Comparison of ENCODE assay signal across 7 cellular contexts in the genomic region with DNA sequence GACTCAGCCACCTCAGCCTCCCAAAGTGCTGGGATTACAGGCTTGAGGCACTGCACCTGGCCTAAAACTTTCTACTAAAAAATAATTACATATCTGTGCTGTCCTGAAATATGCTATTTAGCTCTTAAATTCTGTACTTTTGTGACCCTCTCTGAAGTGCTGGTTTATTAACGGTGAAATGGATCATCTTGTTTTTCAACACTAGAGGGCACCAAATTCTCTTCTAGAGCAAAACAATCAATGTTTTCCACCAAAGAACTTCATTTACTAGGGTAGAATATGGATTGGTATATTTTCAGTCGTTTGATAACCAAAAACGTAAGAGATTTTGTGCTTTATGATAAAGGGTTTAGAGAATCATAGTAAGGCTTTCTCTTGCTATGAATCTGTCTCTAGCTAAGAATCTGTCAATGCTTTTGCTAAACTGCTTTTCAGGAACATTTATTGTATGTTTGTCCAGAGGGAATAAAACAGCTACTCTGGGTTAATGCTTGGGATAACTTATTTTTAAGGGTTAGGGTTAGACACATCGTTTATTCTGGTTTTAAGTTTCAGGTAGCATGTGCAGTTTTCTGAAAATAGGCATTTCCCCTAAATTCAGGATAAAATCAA.
DNase-seq lines count a peak whose midpoint lies in the region; ATAC-seq, FAIRE-seq and TF ChIP-seq lines count a peak whose summit lies in the region.

No MANE protein-coding gene starts in this region.

- no peaks in the 10 kb centered on the region for H3K4me1 Mint-ChIP-seq in activated CD4-positive, alpha-beta T cell treated with anti-CD3 and anti-CD28 coated beads, Interleukin-2, amount 10 ng/mL, durations not matched to agents 7 days and 5 days

- CTCF ChIA-PET in activated CD4-positive, alpha-beta T cell treated with anti-CD3 and anti-CD28 coated beads, Interleukin-2, amount 10 ng/mL, durations not matched to agents 7 days and 5 days (lab: Charles Lee), result interaction anchor here (0.5 to 1.5 kb wide), 3 partner anchors 17 to 385 kb away, joined by 3 to 4 read pairs (median 3); no protein-coding TSS in a partner anchor

- POLR2A ChIA-PET in activated CD4-positive, alpha-beta T cell treated with anti-CD3 and anti-CD28 coated beads, Interleukin-2, amount 10 ng/mL, durations not matched to agents 7 days and 5 days (lab: Charles Lee), result no interaction called here

- FAIRE-seq in H54 (lab: Jason Lieb, UNC), result peak; percentile 78

- H3K4me3 Mint-ChIP-seq in activated CD4-positive, alpha-beta T cell treated with anti-CD3 and anti-CD28 coated beads, Interleukin-2, amount 10 ng/mL, durations not matched to agents 7 days and 5 days, result no peak overlapping the region

- peak; percentile 81 for ATAC-seq in left lobe of liver

- no peak overlapping the region for H3K4me3 ChIP-seq in GM06990 (replicated peaks; ENCODE audit: low read depth, low read length)

- no peaks in the 10 kb centered on the region for H3K27me3 ChIP-seq in GM06990 (replicated peaks; ENCODE audit: control insufficient read depth, insufficient read depth, low read length)

- H3K36me3 ChIP-seq in GM06990 (ENCODE audit: control insufficient read depth, insufficient read depth, low read length), result no peaks in the 10 kb centered on the region

- no peaks in the 10 kb centered on the region for H3K9me3 Mint-ChIP-seq in activated CD4-positive, alpha-beta T cell treated with anti-CD3 and anti-CD28 coated beads, Interleukin-2, amount 10 ng/mL, durations not matched to agents 7 days and 5 days

- no peak overlapping the region for H3K27ac Mint-ChIP-seq in activated CD4-positive, alpha-beta T cell treated with anti-CD3 and anti-CD28 coated beads, Interleukin-2, amount 10 ng/mL, durations not matched to agents 7 days and 5 days

- DNase-seq in GM06990 (ENCODE audit: extremely low read depth, insufficient read length) (no peak), H54 (ENCODE audit: insufficient read length, low spot score) (peak; percentile 12), NAMALWA (ENCODE audit: low spot score) (peak; percentile 61), astrocyte of the hippocampus (ENCODE audit: low read depth, low spot score) (peak; percentile 62), left lobe of liver (ENCODE audit: low spot score) (no peak)
- no peak for DNase-seq in stimulated activated CD4-positive, alpha-beta T cell treated with anti-CD3 and anti-CD28 coated beads, Interleukin-4, amount 100 ng/mL, for 4 hours
- DNase-seq in activated CD4-positive, alpha-beta T cell treated with anti-CD3 and anti-CD28 coated beads, Interleukin-2, amount 10 ng/mL, durations not matched to agents 7 days and 5 days, result no peak

- no peaks in the 10 kb centered on the region for H3K27me3 Mint-ChIP-seq in activated CD4-positive, alpha-beta T cell treated with anti-CD3 and anti-CD28 coated beads, Interleukin-2, amount 10 ng/mL, durations not matched to agents 7 days and 5 days

- no peaks in the 10 kb centered on the region for H3K36me3 Mint-ChIP-seq in activated CD4-positive, alpha-beta T cell treated with anti-CD3 and anti-CD28 coated beads, Interleukin-2, amount 10 ng/mL, durations not matched to agents 7 days and 5 days (ENCODE audit: low read depth)

- peak; percentile 59 for TF ChIP-seq CTCF in GM06990 (IDR thresholded peaks at IDR 0.05; ENCODE audit: insufficient read depth, low read length, poor library complexity, severe bottlenecking)

- no peak for TF ChIP-seq POLR2A in H54 (IDR thresholded peaks at IDR 0.05; ENCODE audit: low read depth, low read length)

Comparison
In these comparisons a context has a peak if more than half of its experiments do, and no peak if none do; other contexts are left out.
1. DNase-seq: peak in H54 (single experiment), NAMALWA (single experiment) and astrocyte of the hippocampus (single experiment); none in GM06990 (single experiment), left lobe of liver (single experiment), stimulated activated CD4-positive, alpha-beta T cell treated with anti-CD3 and anti-CD28 coated beads, Interleukin-4, amount 100 ng/mL, for 4 hours (0 of 2) and activated CD4-positive, alpha-beta T cell treated with anti-CD3 and anti-CD28 coated beads, Interleukin-2, amount 10 ng/mL, durations not matched to agents 7 days and 5 days (single experiment).